ENCODE assay signal across 10 cellular contexts in genomic region chr14:73633115-73633514, GRCh38. TPM values are rescaled to one million over a fixed set of nuclear protein-coding genes. Genes with fewer than 3 reads are reported as not detected.
A peak's percentile ranks its signal among the peaks of the same experiment; 100 is the strongest.
DNase-seq lines count a peak whose midpoint lies in the region; ATAC-seq, FAIRE-seq and TF ChIP-seq lines count a peak whose summit lies in the region.
"Had no signal": no experiment of that assay in that cellular context is flagged by ENCODE, and none has a peak within 500 bp of the region (broad histone marks: within the 10 kb centered on the region; RNA-seq: fewer than 3 reads in every experiment).

No MANE protein-coding gene starts in this region.

- no peak overlapping the region for H3K9ac ChIP-seq in keratinocyte (ENCODE audit: control insufficient read depth, extremely low read depth, insufficient read depth, low read length)

- no peaks in the 10 kb centered on the region for H3K79me2 ChIP-seq in keratinocyte (ENCODE audit: control insufficient read depth, insufficient read depth, low read length)

- no peaks in the 10 kb centered on the region for H3K36me3 Mint-ChIP-seq in activated CD4-positive, alpha-beta T cell treated with anti-CD3 and anti-CD28 coated beads, Interleukin-2, amount 10 ng/mL, durations not matched to agents 7 days and 5 days (ENCODE audit: low read depth)
- H3K36me3 Mint-ChIP-seq in WTC11: no peaks in the 10 kb centered on the region

- no peak overlapping the region for H2AFZ ChIP-seq in keratinocyte (ENCODE audit: control insufficient read depth, low read length)

- H3K27me3 Mint-ChIP-seq in activated CD4-positive, alpha-beta T cell treated with anti-CD3 and anti-CD28 coated beads, Interleukin-2, amount 10 ng/mL, durations not matched to agents 7 days and 5 days: peaks cover 27% of the 10 kb centered on the region
- H3K27me3 Mint-ChIP-seq in WTC11 (ENCODE audit: low read depth): peaks cover 2% of the 10 kb centered on the region; the same call in 1 of the 2 replicates
- peaks cover 23% of the 10 kb centered on the region for H3K27me3 Mint-ChIP-seq in stimulated activated naive CD8-positive, alpha-beta T cell treated with anti-CD3 and anti-CD28 coated beads, Interleukin-15, amount 100 ng/mL, for 72 hours

- H3K4me3 Mint-ChIP-seq in activated CD4-positive, alpha-beta T cell treated with anti-CD3 and anti-CD28 coated beads, Interleukin-2, amount 10 ng/mL, durations not matched to agents 7 days and 5 days: peak overlapping the region; percentile 59
- H3K4me3 Mint-ChIP-seq in WTC11: peak overlapping the region; percentile 77
- peak overlapping the region; percentile 75 to 87 for H3K4me3 Mint-ChIP-seq in stimulated activated naive CD8-positive, alpha-beta T cell treated with anti-CD3 and anti-CD28 coated beads, Interleukin-15, amount 100 ng/mL, for 72 hours

- no peak for FAIRE-seq in keratinocyte (lab: Jason Lieb, UNC)
- FAIRE-seq: colon had no signal

- H4K20me1 ChIP-seq in keratinocyte (ENCODE audit: control insufficient read depth, extremely low read depth, insufficient read depth, low read length): no peaks in the 10 kb centered on the region

- no peak overlapping the region for H3K27ac Mint-ChIP-seq in activated CD4-positive, alpha-beta T cell treated with anti-CD3 and anti-CD28 coated beads, Interleukin-2, amount 10 ng/mL, durations not matched to agents 7 days and 5 days
- H3K27ac Mint-ChIP-seq in WTC11: peak overlapping the region; percentile 96
- H3K27ac Mint-ChIP-seq in stimulated activated naive CD8-positive, alpha-beta T cell treated with anti-CD3 and anti-CD28 coated beads, Interleukin-15, amount 100 ng/mL, for 72 hours: peak overlapping the region in 1 of 2 donors; percentile 88

- peaks cover 5% of the 10 kb centered on the region for H3K4me1 Mint-ChIP-seq in activated CD4-positive, alpha-beta T cell treated with anti-CD3 and anti-CD28 coated beads, Interleukin-2, amount 10 ng/mL, durations not matched to agents 7 days and 5 days
- peaks cover 12% of the 10 kb centered on the region for H3K4me1 Mint-ChIP-seq in WTC11
- H3K4me1 Mint-ChIP-seq in stimulated activated naive CD8-positive, alpha-beta T cell treated with anti-CD3 and anti-CD28 coated beads, Interleukin-15, amount 100 ng/mL, for 72 hours: peaks cover 18% of the 10 kb centered on the region

- no peaks in the 10 kb centered on the region for H3K9me3 ChIP-seq in keratinocyte (ENCODE audit: control insufficient read depth, low read depth, low read length)

- H3K4me3 ChIP-seq in keratinocyte (ENCODE audit: control insufficient read depth in 2 of 3, extremely low read depth in 1 of 3, insufficient read depth in 2 of 3, low read depth in 1 of 3, low read length in 3 of 3): no peak overlapping the region

- H3K4me2 ChIP-seq in keratinocyte (ENCODE audit: control insufficient read depth, extremely low read depth, insufficient read depth, low read depth, low read length): peak overlapping the region; percentile 92

- H3K9me1 ChIP-seq in keratinocyte (ENCODE audit: control insufficient read depth, extremely low read depth, insufficient read depth, low read length): no peaks in the 10 kb centered on the region

- dilution Hi-C loops in keratinocyte (cut with MboI; ENCODE audit: extremely low pct_ligation_motif_present, low sequenced_read_pairs): no loop called here

- DNase-seq in activated CD4-positive, alpha-beta T cell treated with anti-CD3 and anti-CD28 coated beads, Interleukin-2, amount 10 ng/mL, durations not matched to agents 7 days and 5 days: no peak
- no peak for DNase-seq in activated CD4-positive, alpha-beta T cell treated with anti-CD3 and anti-CD28 coated beads, Interleukin-2, amount 50 U/mL, for 4 hours
- DNase-seq in WTC11 (ENCODE audit: low spot score) (peak; percentile 11), keratinocyte (ENCODE audit: low read depth, low spot score) (no peak), D341Med (ENCODE audit: low spot score) (no peak)
- DNase-seq in stimulated activated naive CD8-positive, alpha-beta T cell treated with anti-CD3 and anti-CD28 coated beads, Interleukin-15, amount 100 ng/mL, for 72 hours: peak in 1 of 2 donors; percentile 6
- DNase-seq in effector CD8-positive, alpha-beta T cell (lab: John Stamatoyannopoulos, UW): no peak

- H3K27ac ChIP-seq in keratinocyte (ENCODE audit: control insufficient read depth, insufficient read depth, low read length): no peak overlapping the region

- TF ChIP-seq CTCF in WTC11 (IDR thresholded peaks at IDR 0.05) (no peak), keratinocyte (optimal IDR thresholded peaks at IDR 0.05 in 1 of 3, IDR thresholded peaks at IDR 0.05 in 1 of 3, conservative IDR thresholded peaks at IDR 0.05 in 1 of 3; ENCODE audit: extremely low read depth in 1 of 3, insufficient read depth in 2 of 3, low read length in 3 of 3) (no peak)

- ATAC-seq in WTC11: peak; percentile 5; the same call in 1 of the 2 replicates
- peak; percentile 57 for ATAC-seq in stimulated activated naive CD8-positive, alpha-beta T cell treated with anti-CD3 and anti-CD28 coated beads, Interleukin-15, amount 100 ng/mL, for 72 hours
- ATAC-seq in HG02588 (IDR thresholded peaks at IDR 0.05; ENCODE audit: unreplicated experiment): no peak

- no peaks in the 10 kb centered on the region for H3K36me3 ChIP-seq in keratinocyte (ENCODE audit: control insufficient read depth in 2 of 2, extremely low read depth in 1 of 2, insufficient read depth in 2 of 2, low read length in 2 of 2)

- peaks cover 10% of the 10 kb centered on the region for H3K27me3 ChIP-seq in keratinocyte (ENCODE audit: control insufficient read depth, extremely low read depth, insufficient read depth, low read length)

- H3K9me3 Mint-ChIP-seq in activated CD4-positive, alpha-beta T cell treated with anti-CD3 and anti-CD28 coated beads, Interleukin-2, amount 10 ng/mL, durations not matched to agents 7 days and 5 days: no peaks in the 10 kb centered on the region
- H3K9me3 Mint-ChIP-seq in WTC11: no peaks in the 10 kb centered on the region
- no peaks in the 10 kb centered on the region for H3K9me3 Mint-ChIP-seq in stimulated activated naive CD8-positive, alpha-beta T cell treated with anti-CD3 and anti-CD28 coated beads, Interleukin-15, amount 100 ng/mL, for 72 hours

- POLR2A ChIA-PET in activated CD4-positive, alpha-beta T cell treated with anti-CD3 and anti-CD28 coated beads, Interleukin-2, amount 10 ng/mL, durations not matched to agents 7 days and 5 days (lab: Charles Lee): no interaction called here
- POLR2A ChIA-PET in WTC11 (lab: Charles Lee): interaction anchor here (0.6 kb wide), 1 partner anchor 142 kb away, joined by 7 read pairs; the partner anchor contains the start of gene RIOX1

- H3K4me1 ChIP-seq in keratinocyte (ENCODE audit: control insufficient read depth, extremely low read depth, insufficient read depth, low read length): peaks cover 6% of the 10 kb centered on the region

- CTCF ChIA-PET in activated CD4-positive, alpha-beta T cell treated with anti-CD3 and anti-CD28 coated beads, Interleukin-2, amount 10 ng/mL, durations not matched to agents 7 days and 5 days (lab: Charles Lee): interaction anchor here (0.9 to 2.4 kb wide), 4 partner anchors 11 to 128 kb away, joined by 4 to 12 read pairs (median 6); no protein-coding TSS in a partner anchor
- CTCF ChIA-PET in WTC11 (lab: Charles Lee): interaction anchor here (0.6 to 3.6 kb wide), 26 partner anchors 11 to 406 kb away, joined by 3 to 66 read pairs (median 4); partner anchors contain the start of genes ACOT2, ACOT4, ACOT6 and NUMB

TF ChIP-seq in WTC11, 78 proteins besides CTCF, POLR2A, EP300 and RAD21 (continues in another document):
- TF ChIP-seq EMX1 (CRISPR knock-in tag; IDR thresholded peaks at IDR 0.05) (no peak), JAZF1 (CRISPR knock-in tag; IDR thresholded peaks at IDR 0.05) (no peak), ZNF396 (CRISPR knock-in tag; IDR thresholded peaks at IDR 0.05; ENCODE audit: borderline replicate concordance) (no peak), NFE2L1 (CRISPR knock-in tag; IDR thresholded peaks at IDR 0.05) (no peak)

RNA-seq across cellular contexts. Expression of gene DNAL1, which starts 11.7 kb away (rescaled TPM):
- total RNA-seq in activated CD4-positive, alpha-beta T cell treated with anti-CD3 and anti-CD28 coated beads, Interleukin-2, amount 10 ng/mL, durations not matched to agents 7 days and 5 days: 1 to 10 TPM; 5.0 to 7.7 TPM
- 14.3 to 15.6 TPM (median 15.6 TPM) in 3 replicates for total RNA-seq in WTC11 (2021)
- 2.9 to 8.4 TPM (median 5.6 TPM) in 3 replicates for polyA plus RNA-seq in keratinocyte
- polyA plus RNA-seq in keratinocyte (2011; ENCODE audit: low read depth): 3.4 TPM
- 2.9 and 8.3 TPM in 2 replicates for polyA plus RNA-seq in keratinocyte (2011; cell fraction: cytosol; rRNA removed)
- polyA plus RNA-seq in keratinocyte (2011; cell fraction: nucleus; rRNA removed): 3.2 and 3.7 TPM in 2 replicates
- polyA plus RNA-seq in keratinocyte (2012; ENCODE audit: low replicate concordance): 1.7 and 6.7 TPM in 2 replicates
- polyA minus RNA-seq in keratinocyte: 0.66 to 2.1 TPM (median 1.4 TPM) in 3 replicates
- 2.5 TPM for polyA minus RNA-seq in keratinocyte (2011; cell fraction: cytosol; rRNA and poly(A)+ RNA removed)
- 1.1 and 2.1 TPM in 2 replicates for polyA minus RNA-seq in keratinocyte (2011; cell fraction: nucleus; rRNA and poly(A)+ RNA removed)

RNA-seq across cellular contexts. Expression of gene ACOT6, which starts 20.8 kb away (rescaled TPM):
- total RNA-seq in activated CD4-positive, alpha-beta T cell treated with anti-CD3 and anti-CD28 coated beads, Interleukin-2, amount 10 ng/mL, durations not matched to agents 7 days and 5 days: not detected
- total RNA-seq in WTC11 (2021): 0.13 to 0.37 TPM in 2 of 3 replicates, not detected in the other
- not detected in 3 replicates for polyA plus RNA-seq in keratinocyte
- not detected for polyA plus RNA-seq in keratinocyte (2011; ENCODE audit: low read depth)
- polyA plus RNA-seq in keratinocyte (2011; cell fraction: cytosol; rRNA removed): not detected in 2 replicates
- polyA plus RNA-seq in keratinocyte (2011; cell fraction: nucleus; rRNA removed): not detected in 2 replicates
- polyA plus RNA-seq in keratinocyte (2012; ENCODE audit: low replicate concordance): not detected in 2 replicates
- polyA minus RNA-seq in keratinocyte: not detected in 3 replicates
- polyA minus RNA-seq in keratinocyte (2011; cell fraction: cytosol; rRNA and poly(A)+ RNA removed): not detected
- polyA minus RNA-seq in keratinocyte (2011; cell fraction: nucleus; rRNA and poly(A)+ RNA removed): not detected in 2 replicates
- total RNA-seq: RPMI7951 had no signal

RNA-seq across cellular contexts. Expression of gene ACOT4, which starts 41.4 kb away (rescaled TPM):
- 1 to 10 TPM; 1.4 to 1.6 TPM for total RNA-seq in activated CD4-positive, alpha-beta T cell treated with anti-CD3 and anti-CD28 coated beads, Interleukin-2, amount 10 ng/mL, durations not matched to agents 7 days and 5 days
- total RNA-seq in WTC11 (2021): 1.3 to 1.6 TPM (median 1.5 TPM) in 3 replicates
- polyA plus RNA-seq in keratinocyte: 0.29 to 0.68 TPM (median 0.40 TPM) in 3 replicates
- polyA plus RNA-seq in keratinocyte (2011; ENCODE audit: low read depth): not detected
- 0.44 and 0.57 TPM in 2 replicates for polyA plus RNA-seq in keratinocyte (2011; cell fraction: cytosol; rRNA removed)
- 0.23 and 0.64 TPM in 2 replicates for polyA plus RNA-seq in keratinocyte (2011; cell fraction: nucleus; rRNA removed)
- polyA plus RNA-seq in keratinocyte (2012; ENCODE audit: low replicate concordance): 0.13 and 0.41 TPM in 2 replicates
- 0.10 to 0.19 TPM in 2 of 3 replicates, not detected in the other for polyA minus RNA-seq in keratinocyte
- polyA minus RNA-seq in keratinocyte (2011; cell fraction: cytosol; rRNA and poly(A)+ RNA removed): 1.3 TPM
- 0.32 TPM in 1 of 2 replicates, not detected in the other for polyA minus RNA-seq in keratinocyte (2011; cell fraction: nucleus; rRNA and poly(A)+ RNA removed)
